ENCODE assay signal across 19 cellular contexts in the genomic region with DNA sequence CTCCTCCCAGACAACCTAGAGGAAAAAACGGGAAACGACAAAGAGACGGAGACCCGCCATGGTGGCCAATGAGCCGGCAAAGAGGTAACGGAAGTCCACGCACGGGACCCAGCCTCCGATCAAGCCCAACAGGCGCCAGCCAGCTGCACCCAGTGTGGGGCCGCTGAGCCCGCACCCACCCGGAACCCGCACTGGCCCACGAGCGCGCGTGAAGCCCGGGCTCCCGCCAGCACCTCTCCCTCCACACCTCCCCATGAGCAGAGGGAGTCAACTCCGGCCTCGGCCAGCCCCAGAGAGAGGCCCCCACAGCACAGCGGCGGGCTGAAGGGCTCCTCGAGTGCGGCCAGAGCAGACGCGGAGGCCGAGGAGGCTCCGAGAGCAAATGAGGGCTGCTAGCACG. TPM values are rescaled to one million over a fixed set of nuclear protein-coding genes. Genes with fewer than 3 reads are reported as not detected.
DNase-seq lines count a peak whose midpoint lies in the region; ATAC-seq, FAIRE-seq and TF ChIP-seq lines count a peak whose summit lies in the region.
"Had no signal": no experiment of that assay in that cellular context is flagged by ENCODE, and none has a peak within 500 bp of the region (broad histone marks: within the 10 kb centered on the region; RNA-seq: fewer than 3 reads in every experiment).

No MANE protein-coding gene starts in this region.

- intact Hi-C loops in kidney (cut with DNase I): no loop called here
- intact Hi-C loops in spleen (cut with DNase I; ENCODE audit: low total_unique reads): no loop called here

- H3K4me3 ChIP-seq in kidney (ENCODE audit: low read length in 2 of 2): no peak overlapping the region
- no peak overlapping the region for H3K4me3 ChIP-seq in spleen
- H3K4me3 ChIP-seq: BLaER1 had no signal

- WGBS in spleen, 5 donors: 89 to 98% (median 95%) methylated on average over 10 to 31 of the region's 31 CpGs

- H3K4me1 ChIP-seq in kidney (ENCODE audit: control insufficient read depth in 1 of 2, insufficient read depth in 1 of 2, low read depth in 1 of 2, low read length in 2 of 2) (no peaks in the 10 kb centered on the region), spleen (no peaks in the 10 kb centered on the region)
- H3K4me1 ChIP-seq: BE2C had no signal

- no peak for FAIRE-seq in kidney (lab: Jason Lieb, UNC)
- FAIRE-seq: A204.1, G401.6 had no signal

- H3K27ac ChIP-seq in kidney (ENCODE audit: low read depth in 2 of 2, low read length in 2 of 2) (no peak overlapping the region), spleen (no peak overlapping the region)
- H3K27ac ChIP-seq: 22Rv1, BLaER1 had no signal

- no peak overlapping the region for H3K9ac ChIP-seq in kidney (ENCODE audit: low read length in 2 of 2)
- H3K9ac ChIP-seq: BLaER1 had no signal

- TF ChIP-seq CTCF in kidney (IDR thresholded peaks at IDR 0.05; ENCODE audit: borderline replicate concordance, extremely low read depth, insufficient read depth): no peak
- no peak for TF ChIP-seq CTCF in spleen (IDR thresholded peaks at IDR 0.05 in 8 of 11, conservative IDR thresholded peaks at IDR 0.05 in 3 of 11)

- no peaks in the 10 kb centered on the region for H3K36me3 ChIP-seq in kidney (ENCODE audit: control insufficient read depth in 1 of 2, insufficient read depth in 2 of 2, low read length in 2 of 2)
- no peaks in the 10 kb centered on the region for H3K36me3 ChIP-seq in spleen
- H3K36me3 ChIP-seq: BE2C, BLaER1 had no signal

- DNase-seq in activated gamma-delta T cell (lab: John Stamatoyannopoulos, UW) (peak; percentile 3), activated gamma-delta T cell treated with Interleukin-2 at 50 U/mL for 16 hours (no peak), kidney (peak; percentile 74), spleen (peak; percentile 65), 8988T (no peak)
- DNase-seq: ACHN; BE2C; C1 segment of cervical spinal cord; CD4-positive, alpha-beta memory T cell; CD4-positive, CD25-positive, alpha-beta regulatory T cell; CD8-positive, alpha-beta memory T cell; COR-L47; DMS79 treated with DMSO at 0.1 percent for 48 hours; GF-D8 had no signal

- no peak for TF ChIP-seq POLR2A in spleen (IDR thresholded peaks at IDR 0.05)

- no peak for ATAC-seq in HG02973 (IDR thresholded peaks at IDR 0.05; ENCODE audit: unreplicated experiment)

- no peaks in the 10 kb centered on the region for H3K9me3 ChIP-seq in kidney (ENCODE audit: control insufficient read depth in 1 of 2, low read length in 2 of 2)
- peaks cover 0 to 6% (median 0%) of the 10 kb centered on the region in 8 donors for H3K9me3 ChIP-seq in spleen
- H3K9me3 ChIP-seq: BE2C had no signal

- no peaks in the 10 kb centered on the region for H3K27me3 ChIP-seq in spleen (replicated peaks in 1 of 7)
- H3K27me3 ChIP-seq: BE2C had no signal

RNA-seq across cellular contexts. Expression of a gene that starts 14.6 kb away (rescaled TPM):
- total RNA-seq in kidney (69.0 TPM), spleen (10 to 100 TPM; 49.6 to 78.4 (median 70.0) TPM)
- polyA plus RNA-seq in kidney (ENCODE audit: insufficient read depth, low read depth, low replicate concordance) (23.1 TPM), spleen (10 to 100 TPM; 20.6 to 30.5 (median 25.2) TPM)

Comparison
In these comparisons a context has a peak if more than half of its experiments do, and no peak if none do; other contexts are left out.
1. DNase-seq: peak in activated gamma-delta T cell (single experiment), kidney (single experiment) and spleen (single experiment); none in activated gamma-delta T cell treated with Interleukin-2 at 50 U/mL for 16 hours (single experiment) and 8988T (single experiment).